In the genomic region with DNA sequence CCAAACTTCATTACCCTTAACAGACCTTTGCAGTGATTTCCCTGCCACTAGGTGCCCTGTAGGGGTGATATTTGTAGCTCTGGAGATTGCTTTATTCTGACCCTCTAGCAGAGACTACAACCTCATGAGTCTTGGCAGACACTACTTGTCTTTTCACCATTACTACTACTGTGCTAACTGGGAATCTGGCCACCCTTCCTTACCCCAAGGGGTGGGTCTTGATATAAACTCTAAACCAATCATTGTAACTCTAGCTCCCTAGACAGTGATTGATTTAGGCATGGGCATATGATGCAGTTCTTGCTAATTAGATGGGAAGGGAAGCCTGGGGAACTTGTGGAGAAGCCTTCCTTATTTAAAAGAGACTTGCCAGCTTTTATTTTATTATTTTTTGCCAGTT, we compare ENCODE assay signal across 11 cellular contexts. TPM values are rescaled to one million over a fixed set of nuclear protein-coding genes. Genes with fewer than 3 reads are reported as not detected.
A peak's percentile ranks its signal among the peaks of the same experiment; 100 is the strongest.
DNase-seq lines count a peak whose midpoint lies in the region; ATAC-seq and TF ChIP-seq lines count a peak whose summit lies in the region.
"Had no signal": no experiment of that assay in that cellular context is flagged by ENCODE, and none has a peak within 500 bp of the region (broad histone marks: within the 10 kb centered on the region; RNA-seq: fewer than 3 reads in every experiment).

No MANE protein-coding gene starts in this region.

- H3K79me2 ChIP-seq in SU-DHL-6 (ENCODE audit: insufficient read depth, low read length) = peaks cover 87% of the 10 kb centered on the region

- no peak for TF ChIP-seq POLR2A in Peyer's patch (IDR thresholded peaks at IDR 0.05)

- no peaks in the 10 kb centered on the region for H3K9me3 Mint-ChIP-seq in type B pancreatic cell

- ATAC-seq in Right ventricle myocardium inferior = peak; percentile 18
- no peak for ATAC-seq in GM18498 (IDR thresholded peaks at IDR 0.05; ENCODE audit: unreplicated experiment)
- ATAC-seq: lower lobe of right lung had no signal

- H3K36me3 Mint-ChIP-seq in type B pancreatic cell = peaks cover 7% of the 10 kb centered on the region

- TF ChIP-seq CTCF in SU-DHL-6 (IDR thresholded peaks at IDR 0.05; ENCODE audit: insufficient read depth, low read length, poor library complexity, severe bottlenecking) (no peak), type B pancreatic cell (conservative IDR thresholded peaks at IDR 0.05) (no peak), Peyer's patch (IDR thresholded peaks at IDR 0.05) (no peak)

- no peaks in the 10 kb centered on the region for H3K27me3 Mint-ChIP-seq in type B pancreatic cell

- H3K9ac ChIP-seq in SU-DHL-6 (ENCODE audit: low read length) = no peak overlapping the region

- H3K36me3 ChIP-seq in SU-DHL-6 (ENCODE audit: low read length) = no peaks in the 10 kb centered on the region
- H3K36me3 ChIP-seq in Peyer's patch = no peaks in the 10 kb centered on the region
- H3K36me3 ChIP-seq: lower lobe of right lung had no signal

- H3K9me2 ChIP-seq in SU-DHL-6 (replicated peaks; ENCODE audit: insufficient read depth, low read length) = no peaks in the 10 kb centered on the region

- peaks cover 0 to 46% (median 18%) of the 10 kb centered on the region in 4 donors for H3K4me1 ChIP-seq in Peyer's patch

- H3K9me3 ChIP-seq in SU-DHL-6 (ENCODE audit: insufficient read depth, low read length) (no peaks in the 10 kb centered on the region), Peyer's patch (no peaks in the 10 kb centered on the region)
- H3K9me3 ChIP-seq: lower lobe of right lung had no signal

- peak overlapping the region; percentile 57 for H3K4me3 Mint-ChIP-seq in type B pancreatic cell

- H3K27ac Mint-ChIP-seq in type B pancreatic cell = peak overlapping the region; percentile 45

- peak overlapping the region; percentile 40 for H3K4me2 ChIP-seq in SU-DHL-6 (ENCODE audit: low read depth, low read length, poor library complexity, severe bottlenecking)

- DNase-seq in Right ventricle myocardium inferior (ENCODE audit: missing footprints) (no peak), cardiac septum (ENCODE audit: low spot score) (no peak), fibroblast of peridontal ligament (ENCODE audit: extremely low read depth) (peak; percentile 41), type B pancreatic cell (ENCODE audit: extremely low spot score, unreplicated experiment) (no peak), SKM-1 (lab: John Stamatoyannopoulos, UW; ENCODE audit: unreplicated experiment) (no peak), Peyer's patch (no peak)
- DNase-seq: lower lobe of right lung, MV-4-11 had no signal

- H3K4me3 ChIP-seq in SU-DHL-6 (ENCODE audit: insufficient read depth, low read length, poor library complexity, severe bottlenecking) = no peak overlapping the region
- no peak overlapping the region for H3K4me3 ChIP-seq in Peyer's patch
- H3K4me3 ChIP-seq: lower lobe of right lung had no signal

- intact Hi-C loops in Right ventricle myocardium inferior (cut with DNase I) = no loop called here
- intact Hi-C loops in cardiac septum (cut with DNase I) = no loop called here

- H3K27me3 ChIP-seq in SU-DHL-6 (ENCODE audit: low read length) = no peaks in the 10 kb centered on the region
- H3K27me3 ChIP-seq in Peyer's patch = no peaks in the 10 kb centered on the region

- H3K4me1 Mint-ChIP-seq in type B pancreatic cell (ENCODE audit: unreplicated experiment) = peaks cover 28% of the 10 kb centered on the region

- H2AFZ ChIP-seq in SU-DHL-6 (ENCODE audit: low read depth, low read length, severe bottlenecking) = no peak overlapping the region

- 0 out of 2 replicates have a peak, but pooled peaks cover 4% of the 10 kb centered on the region for H4K20me1 ChIP-seq in SU-DHL-6 (ENCODE audit: low read depth, low read length)

- H3F3A ChIP-seq in SU-DHL-6 (ENCODE audit: insufficient read depth) = peaks cover 10% of the 10 kb centered on the region

- H3K27ac ChIP-seq in SU-DHL-6 (ENCODE audit: low read depth, low read length) (no peak overlapping the region), Peyer's patch (no peak overlapping the region)
- H3K27ac ChIP-seq: C4-2B, lower lobe of right lung had no signal

RNA-seq across cellular contexts. Expression of a gene that starts 3.9 kb away (rescaled TPM):
- total RNA-seq in Right ventricle myocardium inferior (70.3 TPM), cardiac septum (81.4 TPM), type B pancreatic cell (ENCODE audit: low replicate concordance) (76.2 and 85.1 TPM in 2 replicates), Peyer's patch (10 to 100 TPM; 24.8 to 29.8 (median 25.6) TPM)

RNA-seq across cellular contexts. Expression of a gene that starts 39.0 kb away (rescaled TPM):
- total RNA-seq in Right ventricle myocardium inferior (7.1 TPM), cardiac septum (7.1 TPM), type B pancreatic cell (ENCODE audit: low replicate concordance) (17.2 and 23.3 TPM in 2 replicates), Peyer's patch (1 to 10 TPM; 2.5 to 9.9 (median 6.6) TPM)
